ENCODE assay signal across 9 cellular contexts in genomic region chrX:120697053-120697452, GRCh38.
DNase-seq lines count a peak whose midpoint lies in the region; ATAC-seq lines count a peak whose summit lies in the region.
"Had no signal": no experiment of that assay in that cellular context is flagged by ENCODE, and none has a peak within 500 bp of the region (broad histone marks: within the 10 kb centered on the region; RNA-seq: fewer than 3 reads in every experiment).

No MANE protein-coding gene starts in this region.

- peak overlapping the region; percentile 63 for H3K4me3 Mint-ChIP-seq in T-helper 2 cell treated with Interferon-gamma antibody and Interleukin-4, amounts not matched to agents 5 μg/mL and 100 μg/mL, for 36 hours

- peak overlapping the region; percentile 96 for H3K27ac Mint-ChIP-seq in T-helper 2 cell treated with Interferon-gamma antibody and Interleukin-4, amounts not matched to agents 5 μg/mL and 100 μg/mL, for 36 hours

- no peak overlapping the region for H3K27ac ChIP-seq in SJCRH30
- H3K27ac ChIP-seq: cardiac muscle cell had no signal

- ATAC-seq in HG02885 (IDR thresholded peaks at IDR 0.05; ENCODE audit: poor library complexity, unreplicated experiment), result peak; percentile 92

- H3K9me3 ChIP-seq in SJCRH30 (replicated peaks), result no peaks in the 10 kb centered on the region

- peak; percentile 44 for DNase-seq in activated CD4-positive, alpha-beta T cell treated with anti-CD3 and anti-CD28 coated beads for 48 hours
- DNase-seq in activated CD4-positive, alpha-beta T cell treated with anti-CD3 and anti-CD28 coated beads for 1 hour, result no peak
- peak; percentile 46 for DNase-seq in T-helper 2 cell treated with Interferon-gamma antibody and Interleukin-4, amounts not matched to agents 5 μg/mL and 100 μg/mL, for 36 hours (ENCODE audit: low spot score)
- DNase-seq in stimulated activated naive CD4-positive, alpha-beta T cell treated with Interleukin-2 at 50 U/mL for 16 hours (lab: John Stamatoyannopoulos, UW), result peak; percentile 2
- DNase-seq in SJCRH30 (no peak), NCI-H2081 (lab: John Stamatoyannopoulos, UW) (no peak), NCI-H1105 (lab: John Stamatoyannopoulos, UW) (no peak)

- H3K4me3 ChIP-seq in SJCRH30, result no peak overlapping the region
- H3K4me3 ChIP-seq: cardiac muscle cell had no signal

- peaks cover 11% of the 10 kb centered on the region for H3K36me3 Mint-ChIP-seq in T-helper 2 cell treated with Interferon-gamma antibody and Interleukin-4, amounts not matched to agents 5 μg/mL and 100 μg/mL, for 36 hours (ENCODE audit: low read depth)

- no peaks in the 10 kb centered on the region for H3K36me3 ChIP-seq in SJCRH30
- H3K36me3 ChIP-seq: cardiac muscle cell had no signal

- peaks cover 16% of the 10 kb centered on the region for H3K4me1 Mint-ChIP-seq in T-helper 2 cell treated with Interferon-gamma antibody and Interleukin-4, amounts not matched to agents 5 μg/mL and 100 μg/mL, for 36 hours (ENCODE audit: low read depth)

- H3K9me3 Mint-ChIP-seq in T-helper 2 cell treated with Interferon-gamma antibody and Interleukin-4, amounts not matched to agents 5 μg/mL and 100 μg/mL, for 36 hours, result peaks cover 31% of the 10 kb centered on the region

- no peaks in the 10 kb centered on the region for H3K27me3 Mint-ChIP-seq in T-helper 2 cell treated with Interferon-gamma antibody and Interleukin-4, amounts not matched to agents 5 μg/mL and 100 μg/mL, for 36 hours (ENCODE audit: low read depth)

- H3K4me1 ChIP-seq in SJCRH30, result no peaks in the 10 kb centered on the region

- no peaks in the 10 kb centered on the region for H3K27me3 ChIP-seq in SJCRH30
- H3K27me3 ChIP-seq: cardiac muscle cell had no signal

Comparison
In these comparisons a context has a peak if more than half of its experiments do, and no peak if none do; other contexts are left out.
1. DNase-seq: peak in activated CD4-positive, alpha-beta T cell treated with anti-CD3 and anti-CD28 coated beads for 48 hours (single experiment), T-helper 2 cell treated with Interferon-gamma antibody and Interleukin-4, amounts not matched to agents 5 μg/mL and 100 μg/mL, for 36 hours (single experiment) and stimulated activated naive CD4-positive, alpha-beta T cell treated with Interleukin-2 at 50 U/mL for 16 hours (single experiment); none in activated CD4-positive, alpha-beta T cell treated with anti-CD3 and anti-CD28 coated beads for 1 hour (single experiment), SJCRH30 (0 of 2), NCI-H2081 (0 of 2) and NCI-H1105 (single experiment).